In the genomic region with DNA sequence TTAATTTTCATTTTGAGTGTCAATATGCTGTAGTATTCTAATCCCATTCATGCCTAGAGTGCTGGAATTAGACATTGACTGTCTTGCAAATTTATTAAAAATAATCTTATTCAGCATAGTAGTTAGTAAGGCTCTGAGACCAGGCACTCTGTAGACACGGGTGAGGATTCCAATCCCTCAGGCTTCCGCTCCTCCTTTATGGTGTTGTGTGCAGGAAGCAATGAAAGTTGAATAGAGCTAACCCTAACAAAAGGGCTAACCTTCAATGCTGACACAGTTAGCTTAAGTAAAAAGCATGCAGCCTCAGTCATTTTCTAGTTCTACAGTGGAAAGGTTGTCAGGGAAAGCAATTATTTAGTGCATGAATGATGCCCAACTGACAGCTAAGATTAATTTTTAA, we compare ENCODE assay signal across 10 cellular contexts.
DNase-seq lines count a peak whose midpoint lies in the region; ATAC-seq and TF ChIP-seq lines count a peak whose summit lies in the region.
"Had no signal": no experiment of that assay in that cellular context is flagged by ENCODE, and none has a peak within 500 bp of the region (broad histone marks: within the 10 kb centered on the region; RNA-seq: fewer than 3 reads in every experiment).

No MANE protein-coding gene starts in this region.

- no peaks in the 10 kb centered on the region for H3K27me3 ChIP-seq in heart left ventricle
- H3K27me3 ChIP-seq in mucosa of stomach (ENCODE audit: control insufficient read depth, insufficient read depth, low read length) = no peaks in the 10 kb centered on the region
- no peaks in the 10 kb centered on the region for H3K27me3 ChIP-seq in vagina

- H3K4me1 ChIP-seq in heart left ventricle (peaks cover 10 to 76% (median 37%) of the 10 kb centered on the region in 12 donors), mucosa of stomach (ENCODE audit: control insufficient read depth, insufficient read depth, low read length) (peaks cover 3% of the 10 kb centered on the region), vagina (peaks cover 16% of the 10 kb centered on the region)

- DNase-seq in heart left ventricle (no peak), cardiac septum (ENCODE audit: low spot score) (no peak), vagina (ENCODE audit: extremely low spot score in 2 of 2) (no peak), DMS79 treated with DMSO at 0.1 percent for 48 hours (lab: John Stamatoyannopoulos, UW) (no peak)
- DNase-seq: KG1, RPMI8226 had no signal

- TF ChIP-seq POLR2A in heart left ventricle (IDR thresholded peaks at IDR 0.05) (no peak), vagina (IDR thresholded peaks at IDR 0.05) (no peak)

- H3K9me3 ChIP-seq in heart left ventricle = no peaks in the 10 kb centered on the region
- H3K9me3 ChIP-seq in mucosa of stomach (ENCODE audit: control insufficient read depth, low read length) = no peaks in the 10 kb centered on the region
- H3K9me3 ChIP-seq in vagina = no peaks in the 10 kb centered on the region

- H3K9ac ChIP-seq in mucosa of stomach (ENCODE audit: low read length) = peak overlapping the region; percentile 53

- 24 to 31% (median 28%) methylated on average over 2 of the region's 2 CpGs for WGBS in heart left ventricle, 4 donors

- H3K4me3 ChIP-seq in heart left ventricle (peak overlapping the region in 11 of 12 donors; percentile 30 to 71 (median 63)), mucosa of stomach (ENCODE audit: low read length) (no peak overlapping the region), vagina (peak overlapping the region; percentile 52 to 55)

- intact Hi-C loops in heart left ventricle (cut with DNase I) (loop anchor here in 8 of 10 donors (2.0 to 10.0 kb wide), 6 partner anchors 16 to 113 kb away; no protein-coding TSS in a partner anchor), cardiac septum (cut with DNase I) (loop anchor here (5.0 kb wide), 1 partner anchor 113 kb away; no protein-coding TSS in a partner anchor), vagina (cut with DNase I) (no loop called here)

- no peak for TF ChIP-seq CTCF in heart left ventricle (IDR thresholded peaks at IDR 0.05)
- TF ChIP-seq CTCF in vagina (IDR thresholded peaks at IDR 0.05) = no peak

- H3K36me3 ChIP-seq in heart left ventricle (no peaks in the 10 kb centered on the region), mucosa of stomach (ENCODE audit: control insufficient read depth, insufficient read depth, low read length) (no peaks in the 10 kb centered on the region), vagina (no peaks in the 10 kb centered on the region)

- ATAC-seq in heart left ventricle (no peak), GM21526 (IDR thresholded peaks at IDR 0.05; ENCODE audit: low FRiP score, unreplicated experiment) (no peak), GM19328 (IDR thresholded peaks at IDR 0.05; ENCODE audit: unreplicated experiment) (no peak)

- H3K27ac ChIP-seq in heart left ventricle (peak overlapping the region; percentile 76 to 98 (median 86)), angular gyrus (ENCODE audit: low read depth, low read length) (peak overlapping the region; percentile 44), vagina (peak overlapping the region; percentile 74)
